ENCODE assay signal across 1 cellular context in genomic region chr16:14497245-14498082, GRCh38.
TF ChIP-seq lines count a peak whose summit lies in the region.

No MANE protein-coding gene starts in this region.

TF ChIP-seq in HepG2, 621 proteins besides CTCF, POLR2A, EP300 and RAD21 (continued from another document and continues in another):
- TF ChIP-seq, protein P1, sequence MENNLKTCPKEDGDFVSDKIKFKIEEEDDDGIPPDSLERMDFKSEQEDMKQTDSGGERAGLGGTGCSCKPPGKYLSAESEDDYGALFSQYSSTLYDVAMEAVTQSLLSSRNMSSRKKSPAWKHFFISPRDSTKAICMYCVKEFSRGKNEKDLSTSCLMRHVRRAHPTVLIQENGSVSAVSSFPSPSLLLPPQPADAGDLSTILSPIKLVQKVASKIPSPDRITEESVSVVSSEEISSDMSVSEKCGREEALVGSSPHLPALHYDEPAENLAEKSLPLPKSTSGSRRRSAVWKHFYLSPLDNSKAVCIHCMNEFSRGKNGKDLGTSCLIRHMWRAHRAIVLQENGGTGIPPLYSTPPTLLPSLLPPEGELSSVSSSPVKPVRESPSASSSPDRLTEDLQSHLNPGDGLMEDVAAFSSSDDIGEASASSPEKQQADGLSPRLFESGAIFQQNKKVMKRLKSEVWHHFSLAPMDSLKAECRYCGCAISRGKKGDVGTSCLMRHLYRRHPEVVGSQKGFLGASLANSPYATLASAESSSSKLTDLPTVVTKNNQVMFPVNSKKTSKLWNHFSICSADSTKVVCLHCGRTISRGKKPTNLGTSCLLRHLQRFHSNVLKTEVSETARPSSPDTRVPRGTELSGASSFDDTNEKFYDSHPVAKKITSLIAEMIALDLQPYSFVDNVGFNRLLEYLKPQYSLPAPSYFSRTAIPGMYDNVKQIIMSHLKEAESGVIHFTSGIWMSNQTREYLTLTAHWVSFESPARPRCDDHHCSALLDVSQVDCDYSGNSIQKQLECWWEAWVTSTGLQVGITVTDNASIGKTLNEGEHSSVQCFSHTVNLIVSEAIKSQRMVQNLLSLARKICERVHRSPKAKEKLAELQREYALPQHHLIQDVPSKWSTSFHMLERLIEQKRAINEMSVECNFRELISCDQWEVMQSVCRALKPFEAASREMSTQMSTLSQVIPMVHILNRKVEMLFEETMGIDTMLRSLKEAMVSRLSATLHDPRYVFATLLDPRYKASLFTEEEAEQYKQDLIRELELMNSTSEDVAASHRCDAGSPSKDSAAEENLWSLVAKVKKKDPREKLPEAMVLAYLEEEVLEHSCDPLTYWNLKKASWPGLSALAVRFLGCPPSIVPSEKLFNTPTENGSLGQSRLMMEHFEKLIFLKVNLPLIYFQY (CRISPR knock-in tag; IDR thresholded peaks at IDR 0.05; ENCODE audit: borderline replicate concordance): 0 out of 2 replicates have a peak, but pooled peaks have one; percentile 15
- TF ChIP-seq, protein P2, sequence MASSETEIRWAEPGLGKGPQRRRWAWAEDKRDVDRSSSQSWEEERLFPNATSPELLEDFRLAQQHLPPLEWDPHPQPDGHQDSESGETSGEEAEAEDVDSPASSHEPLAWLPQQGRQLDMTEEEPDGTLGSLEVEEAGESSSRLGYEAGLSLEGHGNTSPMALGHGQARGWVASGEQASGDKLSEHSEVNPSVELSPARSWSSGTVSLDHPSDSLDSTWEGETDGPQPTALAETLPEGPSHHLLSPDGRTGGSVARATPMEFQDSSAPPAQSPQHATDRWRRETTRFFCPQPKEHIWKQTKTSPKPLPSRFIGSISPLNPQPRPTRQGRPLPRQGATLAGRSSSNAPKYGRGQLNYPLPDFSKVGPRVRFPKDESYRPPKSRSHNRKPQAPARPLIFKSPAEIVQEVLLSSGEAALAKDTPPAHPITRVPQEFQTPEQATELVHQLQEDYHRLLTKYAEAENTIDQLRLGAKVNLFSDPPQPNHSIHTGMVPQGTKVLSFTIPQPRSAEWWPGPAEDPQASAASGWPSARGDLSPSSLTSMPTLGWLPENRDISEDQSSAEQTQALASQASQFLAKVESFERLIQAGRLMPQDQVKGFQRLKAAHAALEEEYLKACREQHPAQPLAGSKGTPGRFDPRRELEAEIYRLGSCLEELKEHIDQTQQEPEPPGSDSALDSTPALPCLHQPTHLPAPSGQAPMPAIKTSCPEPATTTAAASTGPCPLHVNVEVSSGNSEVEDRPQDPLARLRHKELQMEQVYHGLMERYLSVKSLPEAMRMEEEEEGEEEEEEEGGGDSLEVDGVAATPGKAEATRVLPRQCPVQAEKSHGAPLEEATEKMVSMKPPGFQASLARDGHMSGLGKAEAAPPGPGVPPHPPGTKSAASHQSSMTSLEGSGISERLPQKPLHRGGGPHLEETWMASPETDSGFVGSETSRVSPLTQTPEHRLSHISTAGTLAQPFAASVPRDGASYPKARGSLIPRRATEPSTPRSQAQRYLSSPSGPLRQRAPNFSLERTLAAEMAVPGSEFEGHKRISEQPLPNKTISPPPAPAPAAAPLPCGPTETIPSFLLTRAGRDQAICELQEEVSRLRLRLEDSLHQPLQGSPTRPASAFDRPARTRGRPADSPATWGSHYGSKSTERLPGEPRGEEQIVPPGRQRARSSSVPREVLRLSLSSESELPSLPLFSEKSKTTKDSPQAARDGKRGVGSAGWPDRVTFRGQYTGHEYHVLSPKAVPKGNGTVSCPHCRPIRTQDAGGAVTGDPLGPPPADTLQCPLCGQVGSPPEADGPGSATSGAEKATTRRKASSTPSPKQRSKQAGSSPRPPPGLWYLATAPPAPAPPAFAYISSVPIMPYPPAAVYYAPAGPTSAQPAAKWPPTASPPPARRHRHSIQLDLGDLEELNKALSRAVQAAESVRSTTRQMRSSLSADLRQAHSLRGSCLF (CRISPR knock-in tag; IDR thresholded peaks at IDR 0.05; ENCODE audit: borderline replicate concordance): no peak
- no peak for TF ChIP-seq CAMTA2 (CRISPR knock-in tag; IDR thresholded peaks at IDR 0.05; ENCODE audit: borderline replicate concordance)
- no peak for TF ChIP-seq ZNF747 (CRISPR knock-in tag; IDR thresholded peaks at IDR 0.05; ENCODE audit: borderline replicate concordance)
- no peak for TF ChIP-seq CHCHD3 (CRISPR knock-in tag; IDR thresholded peaks at IDR 0.05)
- TF ChIP-seq ISL2 (CRISPR knock-in tag; IDR thresholded peaks at IDR 0.05): peak; percentile 95
- TF ChIP-seq IRF2 (CRISPR knock-in tag; IDR thresholded peaks at IDR 0.05): peak; percentile 58
- TF ChIP-seq ZNF264 (CRISPR knock-in tag; IDR thresholded peaks at IDR 0.05): no peak
- no peak for TF ChIP-seq DNMT1 (CRISPR knock-in tag; IDR thresholded peaks at IDR 0.05)
- no peak for TF ChIP-seq ZNF180 (CRISPR knock-in tag; IDR thresholded peaks at IDR 0.05; ENCODE audit: borderline replicate concordance, low read depth)
- TF ChIP-seq ARNTL (CRISPR knock-in tag; IDR thresholded peaks at IDR 0.05): peak; percentile 63; the same call in 1 of the 2 replicates
- TF ChIP-seq GLMP (CRISPR knock-in tag; IDR thresholded peaks at IDR 0.05; ENCODE audit: borderline replicate concordance): no peak
- TF ChIP-seq ZNF354B (CRISPR knock-in tag; IDR thresholded peaks at IDR 0.05): no peak
- TF ChIP-seq ZNF335 (CRISPR knock-in tag; IDR thresholded peaks at IDR 0.05): 0 out of 2 replicates have a peak, but pooled peaks have one; percentile 39
- TF ChIP-seq ZNF276 (CRISPR knock-in tag; IDR thresholded peaks at IDR 0.05; ENCODE audit: low read depth): no peak
- TF ChIP-seq MYPOP (CRISPR knock-in tag; IDR thresholded peaks at IDR 0.05): no peak
- no peak for TF ChIP-seq DMTF1 (CRISPR knock-in tag; IDR thresholded peaks at IDR 0.05)
- TF ChIP-seq ZNF619 (CRISPR knock-in tag; IDR thresholded peaks at IDR 0.05): no peak
- TF ChIP-seq ZNF644 (CRISPR knock-in tag; IDR thresholded peaks at IDR 0.05; ENCODE audit: low read depth): peak; percentile 90
- TF ChIP-seq ZNF124 (CRISPR knock-in tag; IDR thresholded peaks at IDR 0.05): 0 out of 2 replicates have a peak, but pooled peaks have one; percentile 7
- TF ChIP-seq, protein P3, sequence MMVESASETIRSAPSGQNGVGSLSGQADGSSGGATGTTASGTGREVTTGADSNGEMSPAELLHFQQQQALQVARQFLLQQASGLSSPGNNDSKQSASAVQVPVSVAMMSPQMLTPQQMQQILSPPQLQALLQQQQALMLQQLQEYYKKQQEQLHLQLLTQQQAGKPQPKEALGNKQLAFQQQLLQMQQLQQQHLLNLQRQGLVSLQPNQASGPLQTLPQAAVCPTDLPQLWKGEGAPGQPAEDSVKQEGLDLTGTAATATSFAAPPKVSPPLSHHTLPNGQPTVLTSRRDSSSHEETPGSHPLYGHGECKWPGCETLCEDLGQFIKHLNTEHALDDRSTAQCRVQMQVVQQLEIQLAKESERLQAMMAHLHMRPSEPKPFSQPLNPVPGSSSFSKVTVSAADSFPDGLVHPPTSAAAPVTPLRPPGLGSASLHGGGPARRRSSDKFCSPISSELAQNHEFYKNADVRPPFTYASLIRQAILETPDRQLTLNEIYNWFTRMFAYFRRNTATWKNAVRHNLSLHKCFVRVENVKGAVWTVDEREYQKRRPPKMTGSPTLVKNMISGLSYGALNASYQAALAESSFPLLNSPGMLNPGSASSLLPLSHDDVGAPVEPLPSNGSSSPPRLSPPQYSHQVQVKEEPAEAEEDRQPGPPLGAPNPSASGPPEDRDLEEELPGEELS (CRISPR knock-in tag; IDR thresholded peaks at IDR 0.05): peak; percentile 88
- no peak for TF ChIP-seq TBP (CRISPR knock-in tag; IDR thresholded peaks at IDR 0.05)
- TF ChIP-seq ZFYVE20 (CRISPR knock-in tag; IDR thresholded peaks at IDR 0.05; ENCODE audit: borderline replicate concordance, low read depth): no peak
- TF ChIP-seq NFE2 (CRISPR knock-in tag; IDR thresholded peaks at IDR 0.05): no peak
- no peak for TF ChIP-seq KDM2A (CRISPR knock-in tag; IDR thresholded peaks at IDR 0.05; ENCODE audit: borderline replicate concordance, low read depth)
- 0 out of 2 replicates have a peak, but pooled peaks have one; percentile 65 for TF ChIP-seq PHF21A (CRISPR knock-in tag; IDR thresholded peaks at IDR 0.05)
- TF ChIP-seq ZNF224 (CRISPR knock-in tag; IDR thresholded peaks at IDR 0.05): no peak
- no peak for TF ChIP-seq CCAR2 (optimal IDR thresholded peaks at IDR 0.05; ENCODE audit: low read depth, low read length)
- TF ChIP-seq ARNT2 (CRISPR knock-in tag; IDR thresholded peaks at IDR 0.05; ENCODE audit: low read depth): peak; percentile 38; the same call in 1 of the 2 replicates
- no peak for TF ChIP-seq AKAP8 (CRISPR knock-in tag; IDR thresholded peaks at IDR 0.05)
- no peak for TF ChIP-seq ZSCAN12 (CRISPR knock-in tag; IDR thresholded peaks at IDR 0.05)
- TF ChIP-seq ZNF552 (CRISPR knock-in tag; IDR thresholded peaks at IDR 0.05; ENCODE audit: borderline replicate concordance): no peak
- no peak for TF ChIP-seq ZNF101 (CRISPR knock-in tag; IDR thresholded peaks at IDR 0.05; ENCODE audit: borderline replicate concordance, low read depth)
- TF ChIP-seq KLF16 (CRISPR knock-in tag; IDR thresholded peaks at IDR 0.05): peak in 1 of 2 experiments; percentile 66; a peak in 1 of 4 replicates
- no peak for TF ChIP-seq ZNF343 (CRISPR knock-in tag; IDR thresholded peaks at IDR 0.05)
- no peak for TF ChIP-seq AGO2 (optimal IDR thresholded peaks at IDR 0.05; ENCODE audit: low read depth, low read length)
- no peak for TF ChIP-seq ZNF333 (CRISPR knock-in tag; IDR thresholded peaks at IDR 0.05; ENCODE audit: borderline replicate concordance)
- no peak; the same call in 1 of the 2 replicates for TF ChIP-seq ZBTB46 (CRISPR knock-in tag; IDR thresholded peaks at IDR 0.05; ENCODE audit: borderline replicate concordance)
- TF ChIP-seq, protein P4, sequence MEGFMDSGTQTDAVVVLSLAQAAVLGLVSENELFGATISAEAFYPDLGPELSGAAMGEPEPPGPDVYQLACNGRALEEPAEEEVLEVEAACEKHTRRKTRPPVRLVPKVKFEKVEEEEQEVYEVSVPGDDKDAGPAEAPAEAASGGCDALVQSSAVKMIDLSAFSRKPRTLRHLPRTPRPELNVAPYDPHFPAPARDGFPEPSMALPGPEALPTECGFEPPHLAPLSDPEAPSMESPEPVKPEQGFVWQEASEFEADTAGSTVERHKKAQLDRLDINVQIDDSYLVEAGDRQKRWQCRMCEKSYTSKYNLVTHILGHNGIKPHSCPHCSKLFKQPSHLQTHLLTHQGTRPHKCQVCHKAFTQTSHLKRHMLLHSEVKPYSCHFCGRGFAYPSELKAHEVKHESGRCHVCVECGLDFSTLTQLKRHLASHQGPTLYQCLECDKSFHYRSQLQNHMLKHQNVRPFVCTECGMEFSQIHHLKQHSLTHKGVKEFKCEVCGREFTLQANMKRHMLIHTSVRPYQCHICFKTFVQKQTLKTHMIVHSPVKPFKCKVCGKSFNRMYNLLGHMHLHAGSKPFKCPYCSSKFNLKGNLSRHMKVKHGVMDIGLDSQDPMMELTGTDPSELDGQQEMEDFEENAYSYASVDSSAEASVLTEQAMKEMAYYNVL (CRISPR knock-in tag; IDR thresholded peaks at IDR 0.05; ENCODE audit: borderline replicate concordance): peak; percentile 54; the same call in 1 of the 2 replicates
- TF ChIP-seq DPF2 (CRISPR knock-in tag; IDR thresholded peaks at IDR 0.05; ENCODE audit: borderline replicate concordance, low read depth): no peak
- no peak for TF ChIP-seq RBAK (CRISPR knock-in tag; IDR thresholded peaks at IDR 0.05)
